8 cellular contexts compared by ENCODE assay signal in the genomic region with DNA sequence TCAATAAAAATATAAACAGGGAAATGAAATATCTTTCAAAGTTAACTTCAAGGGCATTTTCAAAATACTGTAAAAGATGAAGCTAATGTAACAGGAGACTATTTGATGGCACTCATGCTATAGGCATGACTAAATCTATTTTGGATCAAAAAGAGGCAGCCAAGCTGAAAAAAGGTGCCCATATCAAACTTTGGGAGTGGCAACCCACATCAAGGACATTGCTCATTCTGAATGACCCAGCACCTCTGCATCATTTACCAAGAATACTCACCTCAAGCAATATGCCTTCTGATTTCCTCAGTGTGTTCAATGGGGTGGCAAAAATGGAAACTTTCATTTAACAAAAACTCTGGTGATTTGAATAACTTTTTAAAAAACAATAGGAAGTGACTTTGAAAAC.
"Had no signal": no experiment of that assay in that cellular context is flagged by ENCODE, and none has a peak within 500 bp of the region (broad histone marks: within the 10 kb centered on the region; RNA-seq: fewer than 3 reads in every experiment).

No MANE protein-coding gene starts in this region.

- H3K9me3 ChIP-seq: HAP-1 had no signal

- ATAC-seq: HCT116 had no signal

- H3K36me3 ChIP-seq: HAP-1 had no signal

- H3K4me1 ChIP-seq: HAP-1 had no signal

- DNase-seq: GM23248, GOT3, H7, HFFc6, IMR-90 had no signal

- H2AFZ ChIP-seq: GM23248 had no signal

- H3K4me3 ChIP-seq: GM23248, HAP-1 had no signal

- H3K9ac ChIP-seq: GM23248 had no signal

- H3K27ac ChIP-seq: GM23248, HL-60 had no signal
